Comparison of ENCODE assay signal across 1 cellular context in genomic region chr5:33501899-33502298, GRCh38.
TF ChIP-seq lines count a peak whose summit lies in the region.

No MANE protein-coding gene starts in this region.

TF ChIP-seq in K562, 482 proteins besides CTCF, POLR2A, EP300 and RAD21 (continued from another document):
- TF ChIP-seq ATF3 (IDR thresholded peaks at IDR 0.05) (no peak), ATF3 (CRISPR knock-in tag; conservative IDR thresholded peaks at IDR 0.05) (no peak), SRSF3 (IDR thresholded peaks at IDR 0.05; ENCODE audit: insufficient read depth, low read length) (no peak), KHSRP (IDR thresholded peaks at IDR 0.05) (no peak), ZNF133 (CRISPR knock-in tag; IDR thresholded peaks at IDR 0.05) (no peak), SRF (CRISPR knock-in tag; IDR thresholded peaks at IDR 0.05) (no peak), OTX1 (CRISPR knock-in tag; IDR thresholded peaks at IDR 0.05) (no peak), HDAC6 (IDR thresholded peaks at IDR 0.05; ENCODE audit: low read depth, low read length) (no peak), SMARCA5 (IDR thresholded peaks at IDR 0.05) (no peak), ZNF77 (CRISPR knock-in tag; IDR thresholded peaks at IDR 0.05) (no peak), NFATC3 (IDR thresholded peaks at IDR 0.05) (no peak), ZNF436 (CRISPR knock-in tag; IDR thresholded peaks at IDR 0.05) (no peak), MYC (IDR thresholded peaks at IDR 0.05; ENCODE audit: low read depth, low read length) (no peak), MYC (CRISPR knock-in tag; IDR thresholded peaks at IDR 0.05; ENCODE audit: borderline replicate concordance, low read depth) (no peak), RAD51 (IDR thresholded peaks at IDR 0.05; ENCODE audit: borderline replicate concordance, low read depth) (no peak), THRA (IDR thresholded peaks at IDR 0.05) (no peak), ZNF395 (CRISPR knock-in tag; IDR thresholded peaks at IDR 0.05) (no peak), HOMEZ (CRISPR knock-in tag; IDR thresholded peaks at IDR 0.05) (no peak)
TF ChIP-seq in K562: peak in this region for 0.
